In genomic region chr1:960371-961131, GRCh38 we compare ENCODE assay signal across 8 cellular contexts. TPM values are rescaled to one million over a fixed set of nuclear protein-coding genes. Genes with fewer than 3 reads are reported as not detected.
DNase-seq lines count a peak whose midpoint lies in the region; TF ChIP-seq lines count a peak whose summit lies in the region.

TSS of gene KLHL17 (plus strand) at chr1:960584. CDS start at chr1:960694, 110 bp downstream.

- no peak for TF ChIP-seq CTCF in glutamatergic neuron (IDR thresholded peaks at IDR 0.05; ENCODE audit: partially characterized antibody, unreplicated experiment)
- TF ChIP-seq CTCF in ovary (IDR thresholded peaks at IDR 0.05): no peak
- TF ChIP-seq CTCF in thyroid gland (IDR thresholded peaks at IDR 0.05): no peak

- peaks cover 7% of the 10 kb centered on the region for H3K4me1 Mint-ChIP-seq in glutamatergic neuron (ENCODE audit: low read depth, unreplicated experiment)

- H3K36me3 Mint-ChIP-seq in glutamatergic neuron (ENCODE audit: unreplicated experiment): no peaks in the 10 kb centered on the region

- no peaks in the 10 kb centered on the region for H3K9me3 ChIP-seq in ovary
- no peaks in the 10 kb centered on the region for H3K9me3 ChIP-seq in thyroid gland

- intact Hi-C loops in ovary (cut with DNase I) (no loop called here), thyroid gland (cut with DNase I) (no loop called here)

- H3K27me3 ChIP-seq in ovary: no peaks in the 10 kb centered on the region
- no peaks in the 10 kb centered on the region for H3K27me3 ChIP-seq in thyroid gland

- H3K4me1 ChIP-seq in ovary (ENCODE audit: insufficient read depth) (peaks cover 15% of the 10 kb centered on the region), thyroid gland (peaks cover 17 to 28% of the 10 kb centered on the region in 2 donors)

- H3K9me3 Mint-ChIP-seq in glutamatergic neuron (ENCODE audit: unreplicated experiment): peaks cover 7% of the 10 kb centered on the region

- peak within 1 kb of the TSS; percentile 80 for H3K4me3 ChIP-seq in ovary
- peak within 1 kb of the TSS in 2 of 3 donors; percentile 32 to 94 for H3K4me3 ChIP-seq in thyroid gland (replicated peaks in 1 of 3)

- TF ChIP-seq POLR2A in ovary (IDR thresholded peaks at IDR 0.05) (no peak), thyroid gland (IDR thresholded peaks at IDR 0.05) (no peak)

- peak within 1 kb of the TSS; percentile 72 for H3K4me3 Mint-ChIP-seq in glutamatergic neuron (ENCODE audit: unreplicated experiment)

- H3K36me3 ChIP-seq in ovary (no peaks in the 10 kb centered on the region), thyroid gland (peaks cover 14% of the 10 kb centered on the region in 2 donors)

- no peak within 1 kb of the TSS for H3K27ac Mint-ChIP-seq in glutamatergic neuron (ENCODE audit: unreplicated experiment)

- DNase-seq in NCI-H345 (lab: John Stamatoyannopoulos, UW) (peak; percentile 63), NCI-H345 treated with DMSO at 0.1 percent for 48 hours (lab: John Stamatoyannopoulos, UW; ENCODE audit: unreplicated experiment) (no peak), HUDEP-2 (lab: John Stamatoyannopoulos, UW; ENCODE audit: unreplicated experiment in 76 of 76) (peak in 65 of 76 experiments; percentile 7 to 80 (median 60)), SKM-1 treated with dmso at 0.1 percent for 144 hours (lab: John Stamatoyannopoulos, UW; ENCODE audit: unreplicated experiment) (peak; percentile 70), glutamatergic neuron (peak; percentile 90), ovary (peak in 3 of 5 donors; percentile 57 to 67 (median 63)), thyroid gland (peak; percentile 54 to 70)
- DNase-seq in activated naive CD4-positive, alpha-beta T cell treated with anti-CD3 and anti-CD28 coated beads, Interleukin-2, amount 50 U/mL, for 16 hours: peak; percentile 88

- WGBS in ovary, 3 donors: 0 to 2% (median 0%) methylated on average over 64 to 98 of the region's 108 CpGs
- 0% methylated on average over 11 to 16 of the region's 108 CpGs for WGBS in thyroid gland, 2 donors

- peaks cover 5% of the 10 kb centered on the region for H3K27me3 Mint-ChIP-seq in glutamatergic neuron (ENCODE audit: unreplicated experiment)

- H3K27ac ChIP-seq in ovary (no peak within 1 kb of the TSS), thyroid gland (no peak within 1 kb of the TSS)

- TF ChIP-seq EP300 in ovary (IDR thresholded peaks at IDR 0.05): no peak

RNA-seq across cellular contexts. Expression of gene KLHL17, which starts in this region (rescaled TPM):
- total RNA-seq in glutamatergic neuron (ENCODE audit: unreplicated experiment) (103 TPM), ovary (1 to 10 TPM; 1.5 to 6.7 (median 2.1) TPM), thyroid gland (10 to 100 TPM in 2 of 4 donors, 1 to 10 TPM in 2; 3.4 to 10.9 (median 10.3) TPM)
- polyA plus RNA-seq in ovary: 1 to 10 TPM in 1 of 2 donors, under 1 TPM in 1; 0.13 to 2.2 TPM
